ENCODE assay signal across 8 cellular contexts in genomic region chr1:165828581-165829329, GRCh38. TPM values are rescaled to one million over a fixed set of nuclear protein-coding genes. Genes with fewer than 3 reads are reported as not detected.
DNase-seq lines count a peak whose midpoint lies in the region; ATAC-seq and TF ChIP-seq lines count a peak whose summit lies in the region.

No MANE protein-coding gene starts in this region.

- H3K27ac Mint-ChIP-seq in CD4-positive, alpha-beta T cell: peak overlapping the region; percentile 22
- H3K27ac Mint-ChIP-seq in natural killer cell: peak overlapping the region; percentile 86 to 87

- H3K9me3 ChIP-seq in CD4-positive, alpha-beta T cell (ENCODE audit: control insufficient read depth, low read length): no peaks in the 10 kb centered on the region
- H3K9me3 ChIP-seq in aorta (ENCODE audit: control insufficient read depth, low read length): no peaks in the 10 kb centered on the region

- no peaks in the 10 kb centered on the region for H3K27me3 ChIP-seq in CD4-positive, alpha-beta T cell (ENCODE audit: control insufficient read depth, insufficient read depth, low read length)
- no peaks in the 10 kb centered on the region for H3K27me3 ChIP-seq in aorta (ENCODE audit: control insufficient read depth in 1 of 2, insufficient read depth in 2 of 2, low read length in 1 of 2)

- no peak for ATAC-seq in CD4-positive, alpha-beta T cell (ENCODE audit: poor library complexity)
- peak; percentile 1 for ATAC-seq in GM18909 (IDR thresholded peaks at IDR 0.05; ENCODE audit: poor library complexity, unreplicated experiment)
- peak; percentile 4 for ATAC-seq in HG03442 (IDR thresholded peaks at IDR 0.05; ENCODE audit: unreplicated experiment)
- ATAC-seq in activated T-cell treated with anti-CD3 and anti-CD28 coated beads, Interleukin-2, amount 50 U/mL, for 4 hours: peak in 1 of 2 donors; percentile 4
- peak in 1 of 3 donors; percentile 23 for ATAC-seq in natural killer cell
- peak; percentile 66 for ATAC-seq in aorta (ENCODE audit: low FRiP score)

- no peaks in the 10 kb centered on the region for H3K36me3 ChIP-seq in aorta (ENCODE audit: control insufficient read depth in 1 of 2, insufficient read depth in 2 of 2, low read length in 1 of 2)

- DNase-seq in CD4-positive, alpha-beta T cell: no peak
- DNase-seq in NCI-H510A treated with DMSO at 0.1 percent for 48 hours (lab: John Stamatoyannopoulos, UW): peak; percentile 82
- DNase-seq in activated T-cell treated with anti-CD3 and anti-CD28 coated beads, Interleukin-2, amount 50 U/mL, for 4 hours: no peak
- DNase-seq in fibroblast of the conjunctiva (ENCODE audit: low read depth): peak; percentile 68
- DNase-seq in natural killer cell: no peak
- peak; percentile 55 to 82 for DNase-seq in aorta

- H3K36me3 Mint-ChIP-seq in CD4-positive, alpha-beta T cell (ENCODE audit: low read depth): peaks cover 7% of the 10 kb centered on the region
- H3K36me3 Mint-ChIP-seq in activated T-cell treated with anti-CD3 and anti-CD28 coated beads, Interleukin-2, amount 50 U/mL, for 4 hours (ENCODE audit: insufficient read depth): no peaks in the 10 kb centered on the region
- H3K36me3 Mint-ChIP-seq in natural killer cell: no peaks in the 10 kb centered on the region

- H3K27me3 Mint-ChIP-seq in CD4-positive, alpha-beta T cell: peaks cover 4% of the 10 kb centered on the region
- no peaks in the 10 kb centered on the region for H3K27me3 Mint-ChIP-seq in activated T-cell treated with anti-CD3 and anti-CD28 coated beads, Interleukin-2, amount 50 U/mL, for 4 hours (ENCODE audit: low read depth)
- no peaks in the 10 kb centered on the region for H3K27me3 Mint-ChIP-seq in natural killer cell (ENCODE audit: low read depth in 2 of 2)

- peaks cover 23% of the 10 kb centered on the region for H3K4me1 Mint-ChIP-seq in CD4-positive, alpha-beta T cell (ENCODE audit: low read depth)
- H3K4me1 Mint-ChIP-seq in activated T-cell treated with anti-CD3 and anti-CD28 coated beads, Interleukin-2, amount 50 U/mL, for 4 hours (ENCODE audit: low read depth): peaks cover 23% of the 10 kb centered on the region
- peaks cover 24 to 32% of the 10 kb centered on the region in 2 donors for H3K4me1 Mint-ChIP-seq in natural killer cell

- H3K4me1 ChIP-seq in aorta (ENCODE audit: control insufficient read depth in 1 of 2, insufficient read depth in 2 of 2, low read length in 2 of 2): no peaks in the 10 kb centered on the region

- peak overlapping the region; percentile 91 for H3K4me3 Mint-ChIP-seq in CD4-positive, alpha-beta T cell
- H3K4me3 Mint-ChIP-seq in activated T-cell treated with anti-CD3 and anti-CD28 coated beads, Interleukin-2, amount 50 U/mL, for 4 hours: peak overlapping the region; percentile 94
- peak overlapping the region; percentile 95 for H3K4me3 Mint-ChIP-seq in natural killer cell

- TF ChIP-seq CTCF in CD4-positive, alpha-beta T cell (IDR thresholded peaks at IDR 0.05): no peak
- no peak for TF ChIP-seq CTCF in natural killer cell (IDR thresholded peaks at IDR 0.05)

- CTCF ChIA-PET in CD4-positive, alpha-beta T cell (lab: Charles Lee): interaction anchor here (0.7 to 1.1 kb wide), 2 partner anchors 10 to 435 kb away, joined by 3 read pairs; no protein-coding TSS in a partner anchor

- POLR2A ChIA-PET in CD4-positive, alpha-beta T cell (lab: Charles Lee): interaction anchor here (0.6 to 2.0 kb wide), 5 partner anchors 10 to 60 kb away, joined by 3 to 14 read pairs (median 4); partner anchors contain the start of gene TMCO1

- no peak overlapping the region for H3K27ac ChIP-seq in CD4-positive, alpha-beta T cell (ENCODE audit: low read depth, low read length)
- H3K27ac ChIP-seq in aorta (ENCODE audit: low read depth in 1 of 2, low read length in 2 of 2): peak overlapping the region; percentile 72 to 79

- H3K9me3 Mint-ChIP-seq in CD4-positive, alpha-beta T cell: no peaks in the 10 kb centered on the region
- H3K9me3 Mint-ChIP-seq in activated T-cell treated with anti-CD3 and anti-CD28 coated beads, Interleukin-2, amount 50 U/mL, for 4 hours: no peaks in the 10 kb centered on the region
- no peaks in the 10 kb centered on the region for H3K9me3 Mint-ChIP-seq in natural killer cell

- WGBS in aorta, 2 donors: 0% methylated on average over 26 of the region's 26 CpGs

- intact Hi-C loops in CD4-positive, alpha-beta T cell (cut with DNase I, micrococcal nuclease): loop anchor here (5.0 kb wide), 2 partner anchors 61 to 131 kb away; partner anchors contain the start of genes TMCO1 (in 2 of the 2) and ALDH9A1 (in 1 of the 2)
- intact Hi-C loops in natural killer cell (cut with micrococcal nuclease): loop anchor here (10.0 kb wide), 1 partner anchor 46 kb away; no protein-coding TSS in a partner anchor
- intact Hi-C loops in aorta (cut with DNase I): loop anchor here (2.0 to 10.0 kb wide), 5 partner anchors 60 to 196 kb away; partner anchors contain the start of genes MGST3 (in 1 of the 2) and TMCO1 (in 1 of the 2)

- H3K4me3 ChIP-seq in aorta (ENCODE audit: low read length in 2 of 2): peak overlapping the region; percentile 69 to 75

RNA-seq across cellular contexts. Expression of gene UCK2, which starts 1.3 kb away (rescaled TPM):
- under 1 TPM; 0.67 to 0.71 TPM for total RNA-seq in CD4-positive, alpha-beta T cell
- 100 to 1,000 TPM; 106 to 128 (median 122) TPM for total RNA-seq in activated T-cell treated with anti-CD3 and anti-CD28 coated beads, Interleukin-2, amount 50 U/mL, for 4 hours
- total RNA-seq in natural killer cell (10 to 100 TPM; 12.8 to 20.5 (median 14.4) TPM), aorta (10 to 100 TPM; 27.2 to 31.1 TPM)
- 10 to 100 TPM in 1 of 2 donors, 1 to 10 TPM in 1; 7.2 to 12.6 TPM for polyA plus RNA-seq in aorta

Comparison
In these comparisons a context has a peak if more than half of its experiments do, and no peak if none do; other contexts are left out.
1. DNase-seq: peak in NCI-H510A treated with DMSO at 0.1 percent for 48 hours (single experiment), fibroblast of the conjunctiva (single experiment) and aorta (2 of 2); none in CD4-positive, alpha-beta T cell (0 of 10), activated T-cell treated with anti-CD3 and anti-CD28 coated beads, Interleukin-2, amount 50 U/mL, for 4 hours (single experiment) and natural killer cell (single experiment).
2. RNA of gene UCK2, which starts 1.3 kb away (total RNA-seq): 106 to 128 TPM in activated T-cell treated with anti-CD3 and anti-CD28 coated beads, Interleukin-2, amount 50 U/mL, for 4 hours, 27.2 to 31.1 TPM in aorta and 12.8 to 20.5 TPM in natural killer cell; 0.67 to 0.71 TPM in CD4-positive, alpha-beta T cell; every median in the first group is over 4 times any median in the second.
3. Peak in every context shown above with its lines, with median percentiles within 50 percentile points of each other: H3K4me3 Mint-ChIP-seq.